ENCODE assay signal across 27 cellular contexts in the genomic region with DNA sequence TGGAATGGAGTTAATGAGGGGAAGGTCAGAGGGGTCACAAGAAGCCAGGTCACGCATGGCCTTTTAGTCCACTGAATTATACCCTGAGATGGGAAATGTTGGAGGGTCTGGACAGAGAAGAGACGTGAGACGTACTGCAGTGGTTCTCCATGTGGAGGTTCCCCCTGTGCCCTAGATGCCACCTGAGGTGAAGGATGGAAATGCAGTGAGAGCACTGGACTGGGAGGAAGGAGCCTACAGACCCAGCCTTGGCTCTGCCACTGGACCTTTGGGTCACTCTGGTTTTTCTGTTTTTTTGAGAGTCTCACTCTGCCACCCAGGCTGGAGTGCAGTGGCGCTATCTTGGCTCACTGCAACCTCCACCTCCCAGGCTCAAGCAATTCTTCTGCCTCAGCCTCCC. TPM values are rescaled to one million over a fixed set of nuclear protein-coding genes. Genes with fewer than 3 reads are reported as not detected.
DNase-seq lines count a peak whose midpoint lies in the region; ATAC-seq, FAIRE-seq and TF ChIP-seq lines count a peak whose summit lies in the region.
"Had no signal": no experiment of that assay in that cellular context is flagged by ENCODE, and none has a peak within 500 bp of the region (broad histone marks: within the 10 kb centered on the region; RNA-seq: fewer than 3 reads in every experiment).

No MANE protein-coding gene starts in this region.

- TF ChIP-seq CTCF in MCF 10A (IDR thresholded peaks at IDR 0.05; ENCODE audit: unreplicated experiment) (no peak), mammary epithelial cell (conservative IDR thresholded peaks at IDR 0.05 in 1 of 2, IDR thresholded peaks at IDR 0.05 in 1 of 2; ENCODE audit: extremely low read depth in 1 of 2, insufficient read depth in 1 of 2, low read depth in 1 of 2, low read length in 2 of 2) (no peak), activated B cell treated with CpG ODN at 0.5 μM for 24 hours (IDR thresholded peaks at IDR 0.05) (no peak), kidney (IDR thresholded peaks at IDR 0.05; ENCODE audit: borderline replicate concordance, extremely low read depth, insufficient read depth) (no peak)

- dilution Hi-C loops in mammary epithelial cell (cut with HindIII; ENCODE audit: low sequenced_read_pairs): no loop called here

- H3K9me3 Mint-ChIP-seq in MCF 10A (ENCODE audit: unreplicated experiment) (no peaks in the 10 kb centered on the region), activated B cell treated with CpG ODN at 0.5 μM for 24 hours (no peaks in the 10 kb centered on the region)
- H3K9me3 Mint-ChIP-seq: activated CD8-positive, alpha-beta T cell treated with anti-CD3 and anti-CD28 coated beads for 36 hours; H9; memory B cell had no signal

- H3K4me3 Mint-ChIP-seq in MCF 10A (ENCODE audit: unreplicated experiment) (no peak overlapping the region), activated B cell treated with CpG ODN at 0.5 μM for 24 hours (peak overlapping the region; percentile 24)
- H3K4me3 Mint-ChIP-seq: activated CD8-positive, alpha-beta T cell treated with anti-CD3 and anti-CD28 coated beads for 36 hours; memory B cell had no signal

- H3K36me3 ChIP-seq in mammary epithelial cell (ENCODE audit: insufficient read depth, low read length) (peaks cover 13% of the 10 kb centered on the region), kidney (ENCODE audit: control insufficient read depth in 1 of 2, insufficient read depth in 2 of 2, low read length in 2 of 2) (no peaks in the 10 kb centered on the region)
- H3K36me3 ChIP-seq: adrenal gland, breast epithelium had no signal

- 91% methylated on average over 4 of the region's 4 CpGs for WGBS in mammary epithelial cell (ENCODE audit: low coverage, missing lambda C conversion rate)

- H3K4me1 Mint-ChIP-seq in MCF 10A (ENCODE audit: insufficient read depth, unreplicated experiment) (peaks cover 6% of the 10 kb centered on the region), activated B cell treated with CpG ODN at 0.5 μM for 24 hours (peaks cover 15% of the 10 kb centered on the region)

- no peak overlapping the region for H2AFZ ChIP-seq in mammary epithelial cell (ENCODE audit: low read depth, low read length)
- H2AFZ ChIP-seq: parathyroid adenoma had no signal

- DNase-seq in MCF 10A (ENCODE audit: unreplicated experiment): no peak
- DNase-seq in mammary epithelial cell: no peak
- no peak for DNase-seq in activated B cell treated with CpG ODN at 0.5 μM for 24 hours
- peak; percentile 53 for DNase-seq in islet precursor cell
- no peak for DNase-seq in kidney tubule cell (ENCODE audit: low spot score)
- DNase-seq in kidney: no peak
- DNase-seq: activated CD8-positive, alpha-beta T cell treated with anti-CD3 and anti-CD28 coated beads for 36 hours; activated T-cell treated with anti-CD3 and anti-CD28 coated beads, Interleukin-2, amount 50 U/mL, for 1 hour; adrenal gland; dermis blood vessel endothelial cell; DMS79; erythroblast; H9; hypothalamus; KBM-7; MV-4-11; NCI-H1694; Right ventricle myocardium superior; sigmoid colon; testis had no signal

- ATAC-seq in activated B cell treated with CpG ODN at 0.5 μM for 24 hours (ENCODE audit: low read depth) (no peak), GM21526 (IDR thresholded peaks at IDR 0.05; ENCODE audit: low FRiP score, unreplicated experiment) (no peak)
- ATAC-seq: activated CD8-positive, alpha-beta T cell treated with anti-CD3 and anti-CD28 coated beads for 36 hours had no signal

- no peaks in the 10 kb centered on the region for H4K20me1 ChIP-seq in mammary epithelial cell (ENCODE audit: insufficient read depth, low read length)

- CTCF ChIA-PET in MCF 10A (lab: Yijun Ruan, JAX): interaction anchor here (1.6 kb wide), 1 partner anchor 8 kb away, joined by 3 read pairs; the partner anchor contains the start of gene TMEM256
- CTCF ChIA-PET in mammary epithelial cell (lab: Charles Lee; ENCODE audit: low non-redundant PET): no interaction called here
- CTCF ChIA-PET in activated B cell treated with CpG ODN at 0.5 μM for 24 hours (lab: Charles Lee): no interaction called here

- H3K36me3 Mint-ChIP-seq in MCF 10A (ENCODE audit: insufficient read depth, unreplicated experiment) (peaks cover 7% of the 10 kb centered on the region), activated B cell treated with CpG ODN at 0.5 μM for 24 hours (ENCODE audit: low read depth) (peaks cover 15% of the 10 kb centered on the region)

- H3K9ac ChIP-seq in mammary epithelial cell (ENCODE audit: insufficient read depth, low read length) (no peak overlapping the region), kidney (ENCODE audit: low read length in 2 of 2) (no peak overlapping the region)
- H3K9ac ChIP-seq: parathyroid adenoma had no signal

- no peak overlapping the region for H3K4me2 ChIP-seq in mammary epithelial cell (ENCODE audit: insufficient read depth, low read depth, low read length)

- H3K9me3 ChIP-seq in mammary epithelial cell (replicated peaks; ENCODE audit: insufficient read depth, low read length): no peaks in the 10 kb centered on the region
- H3K9me3 ChIP-seq in kidney (ENCODE audit: control insufficient read depth in 1 of 2, low read length in 2 of 2): no peaks in the 10 kb centered on the region
- H3K9me3 ChIP-seq: adrenal gland, breast epithelium, sigmoid colon, testis had no signal

- intact Hi-C loops in MCF 10A (cut with micrococcal nuclease): no loop called here
- intact Hi-C loops in mammary epithelial cell (cut with micrococcal nuclease): no loop called here
- intact Hi-C loops in activated B cell treated with CpG ODN at 0.5 μM for 24 hours (cut with micrococcal nuclease): no loop called here
- intact Hi-C loops in kidney (cut with DNase I): no loop called here

- FAIRE-seq in kidney (lab: Jason Lieb, UNC): no peak
- FAIRE-seq: frontal cortex, GM12892 had no signal

- peaks cover 28% of the 10 kb centered on the region for H3K79me2 ChIP-seq in mammary epithelial cell (ENCODE audit: insufficient read depth, low read length)

- H3K27me3 ChIP-seq in mammary epithelial cell (ENCODE audit: insufficient read depth, low read length): no peaks in the 10 kb centered on the region
- H3K27me3 ChIP-seq: adrenal gland, breast epithelium, sigmoid colon, testis had no signal

- in situ Hi-C loops in mammary epithelial cell (cut with MboI; ENCODE audit: low sequenced_read_pairs in 2 of 2): no loop called here

- BruUV-seq in MCF 10A (replicated peaks; lab: Mats Ljungman, UMichigan): no TSS peak
- no TSS peak for BruUV-seq in mammary epithelial cell (replicated peaks; lab: Mats Ljungman, UMichigan)

- peaks cover 10% of the 10 kb centered on the region for H3K4me1 ChIP-seq in mammary epithelial cell (ENCODE audit: insufficient read depth, low read length)
- H3K4me1 ChIP-seq in kidney (ENCODE audit: control insufficient read depth in 1 of 2, insufficient read depth in 1 of 2, low read depth in 1 of 2, low read length in 2 of 2): peaks cover 0 to 8% of the 10 kb centered on the region in 2 donors

- H3K27me3 Mint-ChIP-seq in MCF 10A (ENCODE audit: insufficient read depth, unreplicated experiment) (no peaks in the 10 kb centered on the region), activated B cell treated with CpG ODN at 0.5 μM for 24 hours (no peaks in the 10 kb centered on the region)
- H3K27me3 Mint-ChIP-seq: activated CD8-positive, alpha-beta T cell treated with anti-CD3 and anti-CD28 coated beads for 36 hours; memory B cell had no signal

- H3K27ac Mint-ChIP-seq in MCF 10A (ENCODE audit: low read depth, unreplicated experiment) (peak overlapping the region; percentile 21), activated B cell treated with CpG ODN at 0.5 μM for 24 hours (no peak overlapping the region)
- H3K27ac Mint-ChIP-seq: activated CD8-positive, alpha-beta T cell treated with anti-CD3 and anti-CD28 coated beads for 36 hours; H9; memory B cell had no signal

- H3K4me3 ChIP-seq in mammary epithelial cell (replicated peaks in 1 of 3; ENCODE audit: insufficient read depth in 1 of 3, low read depth in 2 of 3, low read length in 3 of 3) (no peak overlapping the region), kidney (ENCODE audit: low read length in 2 of 2) (no peak overlapping the region)
- H3K4me3 ChIP-seq: adrenal gland, breast epithelium, sigmoid colon, testis had no signal

- H3K27ac ChIP-seq in mammary epithelial cell (ENCODE audit: insufficient read depth, low read depth, low read length) (no peak overlapping the region), kidney (ENCODE audit: low read depth in 2 of 2, low read length in 2 of 2) (no peak overlapping the region)
- H3K27ac ChIP-seq: adrenal gland, breast epithelium, parathyroid adenoma, testis had no signal

- POLR2A ChIA-PET in MCF 10A (lab: Yijun Ruan, JAX): interaction anchor here (1.0 kb wide), 1 partner anchor 40 kb away, joined by 3 read pairs; no protein-coding TSS in a partner anchor
- POLR2A ChIA-PET in activated B cell treated with CpG ODN at 0.5 μM for 24 hours (lab: Charles Lee): interaction anchor here (1.2 to 2.1 kb wide), 2 partner anchors 8 to 10 kb away, joined by 3 to 5 read pairs; partner anchors contain the start of gene TMEM256

RNA-seq across cellular contexts. Expression of gene PLSCR3, which starts 1.8 kb away (rescaled TPM):
- total RNA-seq in MCF 10A (2022) (53.8 and 59.0 TPM in 2 replicates), mammary epithelial cell (100 to 1,000 TPM in 1 of 2 donors, 10 to 100 TPM in 1; 32.3 to 127 TPM), activated B cell treated with CpG ODN at 0.5 μM for 24 hours (31.7 and 35.2 TPM in 2 replicates), kidney (35.0 TPM)
- polyA plus RNA-seq in mammary epithelial cell (79.0 TPM), kidney (ENCODE audit: insufficient read depth, low read depth, low replicate concordance) (26.4 TPM)
- 87.0 TPM for polyA minus RNA-seq in mammary epithelial cell

RNA-seq across cellular contexts. Expression of gene TMEM256, which starts 7.8 kb away (rescaled TPM):
- total RNA-seq in MCF 10A (2022) (35.2 and 42.9 TPM in 2 replicates), mammary epithelial cell (10 to 100 TPM; 43.8 to 70.8 TPM), activated B cell treated with CpG ODN at 0.5 μM for 24 hours (98.2 and 117 TPM in 2 replicates), kidney (55.8 TPM)
- polyA plus RNA-seq in mammary epithelial cell (117 TPM), kidney (ENCODE audit: insufficient read depth, low read depth, low replicate concordance) (389 TPM)
- 34.6 TPM for polyA minus RNA-seq in mammary epithelial cell

RNA-seq across cellular contexts. Expression of gene NLGN2, which starts 11.5 kb away (rescaled TPM):
- 6.7 and 9.0 TPM in 2 replicates for total RNA-seq in MCF 10A (2022)
- total RNA-seq in mammary epithelial cell: 10 to 100 TPM in 1 of 2 donors, 1 to 10 TPM in 1; 4.8 to 32.5 TPM
- polyA plus RNA-seq in mammary epithelial cell: 3.9 TPM
- 8.9 TPM for polyA minus RNA-seq in mammary epithelial cell
- total RNA-seq in activated B cell treated with CpG ODN at 0.5 μM for 24 hours: 0.66 and 1.1 TPM in 2 replicates
- 23.4 TPM for total RNA-seq in kidney
- polyA plus RNA-seq in kidney (ENCODE audit: insufficient read depth, low read depth, low replicate concordance): 7.3 TPM

RNA-seq across cellular contexts. Expression of gene TNK1, which starts 15.3 kb away (rescaled TPM):
- 6.4 and 8.0 TPM in 2 replicates for total RNA-seq in MCF 10A (2022)
- total RNA-seq in mammary epithelial cell: 10 to 100 TPM; 13.3 to 15.9 TPM
- 17.4 TPM for polyA plus RNA-seq in mammary epithelial cell
- polyA minus RNA-seq in mammary epithelial cell: 3.7 TPM
- total RNA-seq in activated B cell treated with CpG ODN at 0.5 μM for 24 hours: 3.5 and 5.8 TPM in 2 replicates
- 9.3 TPM for total RNA-seq in kidney
- polyA plus RNA-seq in kidney (ENCODE audit: insufficient read depth, low read depth, low replicate concordance): 7.6 TPM

RNA-seq across cellular contexts. Expression of gene SPEM1, which starts 24.0 kb away (rescaled TPM):
- total RNA-seq in MCF 10A (2022) (not detected in 2 replicates), mammary epithelial cell (not detected), activated B cell treated with CpG ODN at 0.5 μM for 24 hours (not detected in 2 replicates), kidney (not detected)
- polyA plus RNA-seq in mammary epithelial cell (not detected), kidney (ENCODE audit: insufficient read depth, low read depth, low replicate concordance) (not detected)
- polyA minus RNA-seq in mammary epithelial cell: not detected
- total RNA-seq: adrenal gland, breast epithelium, dermis blood vessel endothelial cell, frontal cortex, kidney epithelial cell, Right ventricle myocardium superior, sigmoid colon had no signal
- polyA plus RNA-seq: adrenal gland, sigmoid colon had no signal
